Comparison of ENCODE assay signal across 18 cellular contexts in genomic region chr5:130964238-130965192, GRCh38.
"Had no signal": no experiment of that assay in that cellular context is flagged by ENCODE, and none has a peak within 500 bp of the region (broad histone marks: within the 10 kb centered on the region; RNA-seq: fewer than 3 reads in every experiment).

No MANE protein-coding gene starts in this region.

- DNase-seq: activated CD4-positive, alpha-beta T cell treated with anti-CD3 and anti-CD28 coated beads, Interleukin-2, amount 10 ng/mL, durations not matched to agents 7 days and 5 days; activated CD8-positive, alpha-beta memory T cell treated with anti-CD3 and anti-CD28 coated beads, Interleukin-2, amount 50 U/mL, for 4 hours; activated naive CD4-positive, alpha-beta T cell treated with anti-CD3 and anti-CD28 coated beads, Interleukin-2, amount 10 ng/mL, durations not matched to agents 7 days and 5 days; activated naive CD8-positive, alpha-beta T cell treated with anti-CD3 and anti-CD28 coated beads, Interleukin-2, amount 50 U/mL, for 24 hours; activated T-cell treated with anti-CD3 and anti-CD28 coated beads, Interleukin-2, amount 50 U/mL, for 4 hours; aorta; cerebellar nuclear complex; cortex of kidney; mucosa of descending colon; naive B cell; stimulated activated CD4-positive, alpha-beta T cell treated with anti-CD3 and anti-CD28 coated beads, Interleukin-2, amount 100 ng/mL, for 24 hours; stimulated activated naive CD4-positive, alpha-beta T cell treated with Interleukin-2 at 50 U/mL for 16 hours; T-helper 9 cell; thyroid gland had no signal

- H3K27me3 Mint-ChIP-seq: activated CD4-positive, alpha-beta T cell treated with anti-CD3 and anti-CD28 coated beads, Interleukin-2, amount 10 ng/mL, durations not matched to agents 7 days and 5 days; activated naive CD4-positive, alpha-beta T cell treated with anti-CD3 and anti-CD28 coated beads, Interleukin-2, amount 10 ng/mL, durations not matched to agents 7 days and 5 days; activated naive CD8-positive, alpha-beta T cell treated with anti-CD3 and anti-CD28 coated beads, Interleukin-2, amount 50 U/mL, for 24 hours; progenitor cell of endocrine pancreas had no signal

- H3K4me3 Mint-ChIP-seq: activated CD4-positive, alpha-beta T cell treated with anti-CD3 and anti-CD28 coated beads, Interleukin-2, amount 10 ng/mL, durations not matched to agents 7 days and 5 days; activated naive CD4-positive, alpha-beta T cell treated with anti-CD3 and anti-CD28 coated beads, Interleukin-2, amount 10 ng/mL, durations not matched to agents 7 days and 5 days; activated naive CD8-positive, alpha-beta T cell treated with anti-CD3 and anti-CD28 coated beads, Interleukin-2, amount 50 U/mL, for 24 hours; activated T-cell treated with anti-CD3 and anti-CD28 coated beads, Interleukin-2, amount 50 U/mL, for 4 hours; naive B cell; neural crest cell had no signal

- H3K4me3 ChIP-seq: breast epithelium, mucosa of descending colon, right atrium auricular region, thyroid gland had no signal

- H3K36me3 Mint-ChIP-seq: activated naive CD4-positive, alpha-beta T cell treated with anti-CD3 and anti-CD28 coated beads, Interleukin-2, amount 10 ng/mL, durations not matched to agents 7 days and 5 days; naive B cell had no signal

- H3K27ac Mint-ChIP-seq: activated CD4-positive, alpha-beta T cell treated with anti-CD3 and anti-CD28 coated beads, Interleukin-2, amount 10 ng/mL, durations not matched to agents 7 days and 5 days; activated naive CD4-positive, alpha-beta T cell treated with anti-CD3 and anti-CD28 coated beads, Interleukin-2, amount 10 ng/mL, durations not matched to agents 7 days and 5 days; activated naive CD8-positive, alpha-beta T cell treated with anti-CD3 and anti-CD28 coated beads, Interleukin-2, amount 50 U/mL, for 24 hours; naive B cell; progenitor cell of endocrine pancreas had no signal

- H3K4me1 Mint-ChIP-seq: activated CD4-positive, alpha-beta T cell treated with anti-CD3 and anti-CD28 coated beads, Interleukin-2, amount 10 ng/mL, durations not matched to agents 7 days and 5 days; activated naive CD4-positive, alpha-beta T cell treated with anti-CD3 and anti-CD28 coated beads, Interleukin-2, amount 10 ng/mL, durations not matched to agents 7 days and 5 days; activated naive CD8-positive, alpha-beta T cell treated with anti-CD3 and anti-CD28 coated beads, Interleukin-2, amount 50 U/mL, for 24 hours; naive B cell; neural crest cell had no signal
